ENCODE assay signal across 28 cellular contexts in genomic region chr2:122683018-122683417, GRCh38.
"Had no signal": no experiment of that assay in that cellular context is flagged by ENCODE, and none has a peak within 500 bp of the region (broad histone marks: within the 10 kb centered on the region; RNA-seq: fewer than 3 reads in every experiment).

No MANE protein-coding gene starts in this region.

- H3K36me3 ChIP-seq: adrenal gland, ascending aorta, brain microvascular endothelial cell, esophagus muscularis mucosa, right lobe of liver, stomach, suprapubic skin, transverse colon had no signal

- H3K27me3 Mint-ChIP-seq: activated B cell treated with CpG ODN at 0.5 μM for 24 hours; activated CD4-positive, alpha-beta T cell treated with anti-CD3 and anti-CD28 coated beads for 36 hours; activated naive CD8-positive, alpha-beta T cell; central memory CD8-positive, alpha-beta T cell; memory B cell; stimulated activated memory B cell treated with anti-CD40 and anti-IgM and Interleukin-4, amounts not matched to agents 10 μg/mL and 1 μg/mL and 100 μg/mL, for 72 hours had no signal

- DNase-seq: activated B cell treated with CpG ODN at 0.5 μM for 24 hours; activated CD4-positive, alpha-beta T cell treated with anti-CD3 and anti-CD28 coated beads for 36 hours; activated CD4-positive, alpha-beta T cell treated with anti-CD3 and anti-CD28 coated beads, Interleukin-2, amount 50 U/mL, for 4 hours; activated CD8-positive, alpha-beta memory T cell treated with anti-CD3 and anti-CD28 coated beads, Interleukin-2, amount 50 U/mL, for 48 hours; activated naive CD4-positive, alpha-beta T cell; activated T-cell treated with anti-CD3 and anti-CD28 coated beads, Interleukin-2, amount 50 U/mL, for 4 hours; adrenal gland; brain microvascular endothelial cell; effector memory CD4-positive, alpha-beta T cell; glutamatergic neuron; hippocampal formation; left cardiac atrium; mucosa of descending colon; nephron progenitor cell; right lobe of liver; stimulated activated CD4-positive, alpha-beta T cell treated with anti-CD3 and anti-CD28 coated beads, Interleukin-2, amount 100 ng/mL, for 24 hours; stomach; T1000; transverse colon had no signal

- H3K27ac Mint-ChIP-seq: activated B cell treated with CpG ODN at 0.5 μM for 24 hours; activated CD4-positive, alpha-beta T cell treated with anti-CD3 and anti-CD28 coated beads for 36 hours; activated naive CD8-positive, alpha-beta T cell; activated T-helper 2 cell treated with anti-CD3 and anti-CD28 coated beads, Interferon-gamma antibody, Interleukin-2, Interleukin-4, amounts not matched to agents 10 μg/mL and 5 μg/mL and 100 μg/mL, durations not matched to agents 14 hours and 24 hours and 36 hours; memory B cell; nephron progenitor cell; stimulated activated memory B cell treated with anti-CD40 and anti-IgM and Interleukin-4, amounts not matched to agents 10 μg/mL and 1 μg/mL and 100 μg/mL, for 72 hours had no signal

- H3K4me3 Mint-ChIP-seq: activated B cell treated with CpG ODN at 0.5 μM for 24 hours; activated CD4-positive, alpha-beta T cell treated with anti-CD3 and anti-CD28 coated beads for 36 hours; activated naive CD8-positive, alpha-beta T cell; activated T-cell treated with anti-CD3 and anti-CD28 coated beads, Interleukin-2, amount 50 U/mL, for 4 hours; central memory CD8-positive, alpha-beta T cell; memory B cell; nephron progenitor cell; stimulated activated memory B cell treated with anti-CD40 and anti-IgM and Interleukin-4, amounts not matched to agents 10 μg/mL and 1 μg/mL and 100 μg/mL, for 72 hours had no signal

- H3K4me3 ChIP-seq: adrenal gland, ascending aorta, esophagus muscularis mucosa, mucosa of descending colon, right lobe of liver, skin epidermis, stomach, suprapubic skin, transverse colon had no signal

- H3K9me3 ChIP-seq: adrenal gland, ascending aorta, esophagus muscularis mucosa, mucosa of descending colon, right lobe of liver, stomach, suprapubic skin, transverse colon had no signal

- ATAC-seq: activated CD4-positive, alpha-beta T cell treated with anti-CD3 and anti-CD28 coated beads for 36 hours; activated T-cell treated with anti-CD3 and anti-CD28 coated beads, Interleukin-2, amount 50 U/mL, for 4 hours; left cardiac atrium; mucosa of descending colon; stimulated activated memory B cell treated with anti-CD40 and anti-IgM and Interleukin-4, amounts not matched to agents 10 μg/mL and 1 μg/mL and 100 μg/mL, for 72 hours had no signal

- H3K36me3 Mint-ChIP-seq: activated naive CD8-positive, alpha-beta T cell; memory B cell; stimulated activated memory B cell treated with anti-CD40 and anti-IgM and Interleukin-4, amounts not matched to agents 10 μg/mL and 1 μg/mL and 100 μg/mL, for 72 hours had no signal

- H3K9me3 Mint-ChIP-seq: activated B cell treated with CpG ODN at 0.5 μM for 24 hours, memory B cell, nephron progenitor cell had no signal

- H3K27me3 ChIP-seq: adrenal gland, ascending aorta, brain microvascular endothelial cell, esophagus muscularis mucosa, right lobe of liver, stomach, suprapubic skin, transverse colon had no signal

- H3K27ac ChIP-seq: adrenal gland, ascending aorta, brain microvascular endothelial cell, esophagus muscularis mucosa, right lobe of liver, skin epidermis, stomach, suprapubic skin, transverse colon had no signal

- H3K4me1 ChIP-seq: adrenal gland, ascending aorta, esophagus muscularis mucosa, stomach, suprapubic skin, transverse colon had no signal

- H3K4me1 Mint-ChIP-seq: activated B cell treated with CpG ODN at 0.5 μM for 24 hours; activated CD4-positive, alpha-beta T cell treated with anti-CD3 and anti-CD28 coated beads for 36 hours; central memory CD8-positive, alpha-beta T cell; memory B cell; nephron progenitor cell; stimulated activated memory B cell treated with anti-CD40 and anti-IgM and Interleukin-4, amounts not matched to agents 10 μg/mL and 1 μg/mL and 100 μg/mL, for 72 hours had no signal
